20 cellular contexts compared by ENCODE assay signal in the genomic region with DNA sequence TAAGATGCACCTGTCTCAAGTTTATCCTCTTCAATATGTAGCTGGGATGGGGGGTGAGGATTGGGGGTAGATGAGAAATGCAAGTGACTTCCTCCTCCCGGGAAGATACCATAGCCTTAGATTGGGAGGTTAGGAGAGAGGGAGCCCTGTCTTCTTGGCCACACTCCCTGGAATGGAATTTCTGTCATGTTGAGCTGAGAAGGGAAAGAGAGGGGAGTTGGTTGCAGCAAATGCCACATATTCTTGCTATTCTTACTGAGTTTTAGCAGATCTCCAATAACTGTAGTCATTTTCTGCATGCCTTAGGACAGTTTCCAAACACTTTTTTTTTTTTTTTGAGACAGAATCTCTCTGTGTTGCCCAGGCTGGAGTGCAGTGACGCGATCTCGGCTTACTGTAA. TPM values are rescaled to one million over a fixed set of nuclear protein-coding genes. Genes with fewer than 3 reads are reported as not detected.
"Had no signal": no experiment of that assay in that cellular context is flagged by ENCODE, and none has a peak within 500 bp of the region (broad histone marks: within the 10 kb centered on the region; RNA-seq: fewer than 3 reads in every experiment).

No MANE protein-coding gene starts in this region.

- H3K4me1 Mint-ChIP-seq: neural progenitor cell had no signal

- H3K4me2 ChIP-seq: hepatocyte, neural progenitor cell had no signal

- H2AFZ ChIP-seq: hepatocyte, neural progenitor cell, parathyroid adenoma had no signal

- H3K9me3 Mint-ChIP-seq: neural progenitor cell had no signal

- FAIRE-seq: endothelial cell of umbilical vein, islet of Langerhans had no signal

- H3K4me1 ChIP-seq: colonic mucosa, neural progenitor cell, parathyroid adenoma, upper lobe of left lung, uterus had no signal

- H3K4me3 Mint-ChIP-seq: mesothelial cell of epicardium; natural killer cell treated with Interleukin-12 subunit alpha and Interleukin-12 subunit beta and Interleukin-15 and Interleukin-18, amount 100 ng/mL, for 72 hours; neural progenitor cell had no signal

- ATAC-seq: natural killer cell treated with Interleukin-12 subunit alpha and Interleukin-12 subunit beta and Interleukin-15 and Interleukin-18, amount 100 ng/mL, for 72 hours; sciatic nerve had no signal

- H3K79me2 ChIP-seq: hepatocyte, parathyroid adenoma had no signal

- H3K27ac ChIP-seq: colonic mucosa, hepatocyte, neural progenitor cell, parathyroid adenoma, skin epidermis, upper lobe of left lung, uterus had no signal

- H3K27me3 ChIP-seq: colonic mucosa, hepatocyte, neural progenitor cell, upper lobe of left lung, uterus had no signal

- H3K9ac ChIP-seq: neural progenitor cell, parathyroid adenoma had no signal

- H3K36me3 ChIP-seq: colonic mucosa, neural progenitor cell, upper lobe of left lung, uterus had no signal

- DNase-seq: colonic mucosa; dermis blood vessel endothelial cell; erythroblast; foreskin melanocyte; head of caudate nucleus; kidney glomerular epithelial cell; occipital lobe; stimulated activated CD4-positive, alpha-beta T cell treated with anti-CD3 and anti-CD28 coated beads, Interleukin-12 subunit alpha, Interleukin-12 subunit beta, amount 100 ng/mL, for 4 hours; stimulated activated naive CD4-positive, alpha-beta T cell treated with Interleukin-2 at 50 U/mL for 16 hours; upper lobe of left lung; uterus had no signal

- H3K27ac Mint-ChIP-seq: mesothelial cell of epicardium; natural killer cell treated with Interleukin-12 subunit alpha and Interleukin-12 subunit beta and Interleukin-15 and Interleukin-18, amount 100 ng/mL, for 72 hours; neural progenitor cell had no signal

- H3K36me3 Mint-ChIP-seq: natural killer cell treated with Interleukin-12 subunit alpha and Interleukin-12 subunit beta and Interleukin-15 and Interleukin-18, amount 100 ng/mL, for 72 hours; neural progenitor cell had no signal

- H3K9me3 ChIP-seq: colonic mucosa, upper lobe of left lung, uterus had no signal

- H3K4me3 ChIP-seq: colonic mucosa, hepatocyte, neural progenitor cell, skin epidermis, upper lobe of left lung, uterus had no signal

RNA-seq across cellular contexts. Expression of a gene that starts 35.9 kb away (rescaled TPM):
- polyA plus RNA-seq: hepatocyte had no signal
